In the genomic region with DNA sequence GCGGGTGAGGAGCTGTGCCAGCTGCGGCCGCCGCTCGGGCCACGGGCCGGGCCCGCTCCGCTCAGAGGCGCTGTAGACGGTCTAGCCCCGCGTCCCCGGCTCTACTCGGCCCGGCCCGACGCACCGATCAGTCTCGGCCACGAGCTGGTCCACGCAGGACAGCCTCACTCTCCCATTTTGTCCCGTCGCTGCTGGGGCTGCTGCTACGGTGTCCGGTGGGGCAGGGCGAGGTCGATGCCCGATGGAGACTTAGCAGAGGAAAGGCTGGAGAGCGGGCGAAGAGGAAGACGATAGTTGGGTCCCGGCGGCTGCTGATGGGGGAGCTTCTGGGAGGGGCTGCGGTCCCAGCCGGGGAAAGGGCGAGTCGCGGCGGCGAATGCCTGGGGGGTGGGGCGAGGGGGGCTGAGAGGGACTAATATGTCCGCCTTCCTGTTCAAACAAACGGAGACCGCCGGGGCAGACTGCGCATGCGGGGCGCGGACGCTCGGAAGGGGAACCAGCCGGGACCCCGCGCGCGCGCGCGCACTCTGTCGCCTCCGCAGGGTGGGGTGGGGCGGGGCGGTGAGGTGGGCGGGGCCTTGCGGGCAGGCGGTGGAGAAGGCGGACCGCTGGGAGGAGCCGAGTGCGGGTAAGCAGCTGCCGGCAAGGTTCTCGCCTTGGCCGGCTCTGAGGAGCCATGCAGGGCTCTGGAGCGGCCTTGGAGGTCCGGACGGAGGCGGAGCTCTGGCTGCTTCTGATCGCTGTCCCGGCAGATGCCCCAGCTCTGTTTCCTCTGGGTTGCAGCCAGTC, we compare ENCODE assay signal across 8 cellular contexts. TPM values are rescaled to one million over a fixed set of nuclear protein-coding genes. Genes with fewer than 3 reads are reported as not detected.
DNase-seq lines count a peak whose midpoint lies in the region; ATAC-seq and TF ChIP-seq lines count a peak whose summit lies in the region.

A gene (minus strand): TSS at position 463 of the 789 bp plus-strand sequence. CDS start 903 bp downstream, outside the sequence.

- no peaks in the 10 kb centered on the region for H3K9me3 ChIP-seq in suprapubic skin

- peak within 1 kb of the TSS; percentile 96 for H3K27ac ChIP-seq in suprapubic skin

- H3K36me3 ChIP-seq in suprapubic skin = no peaks in the 10 kb centered on the region

- peak within 1 kb of the TSS; percentile 93 for H3K4me3 ChIP-seq in suprapubic skin

- ATAC-seq in HG02642 (IDR thresholded peaks at IDR 0.05; ENCODE audit: poor library complexity, unreplicated experiment) = peak; percentile 94
- ATAC-seq in activated naive CD4-positive, alpha-beta T cell treated with anti-CD3 and anti-CD28 coated beads, Interleukin-2, amount 50 U/mL, for 72 hours = peak; percentile 89

- TF ChIP-seq POLR2A in GM10847 (IDR thresholded peaks at IDR 0.05; ENCODE audit: extremely low read depth, insufficient read length) = peak; percentile 65
- no peak for TF ChIP-seq POLR2A in suprapubic skin (IDR thresholded peaks at IDR 0.05)

- no peak for TF ChIP-seq EP300 in suprapubic skin (IDR thresholded peaks at IDR 0.05)

- 0% methylated on average over 12 of the region's 80 CpGs for WGBS in suprapubic skin

- H3K27ac Mint-ChIP-seq in activated naive CD4-positive, alpha-beta T cell treated with anti-CD3 and anti-CD28 coated beads, Interleukin-2, amount 50 U/mL, for 72 hours = peak within 1 kb of the TSS; percentile 92 to 97

- H3K9me3 Mint-ChIP-seq in activated naive CD4-positive, alpha-beta T cell treated with anti-CD3 and anti-CD28 coated beads, Interleukin-2, amount 50 U/mL, for 72 hours = no peaks in the 10 kb centered on the region

- H3K36me3 Mint-ChIP-seq in activated naive CD4-positive, alpha-beta T cell treated with anti-CD3 and anti-CD28 coated beads, Interleukin-2, amount 50 U/mL, for 72 hours = peaks cover 16 to 18% of the 10 kb centered on the region in 2 donors

- peaks cover 40% of the 10 kb centered on the region for H3K4me1 ChIP-seq in suprapubic skin

- TF ChIP-seq CTCF in suprapubic skin (IDR thresholded peaks at IDR 0.05) = no peak

- no peaks in the 10 kb centered on the region for H3K27me3 ChIP-seq in suprapubic skin

- DNase-seq in NCI-H1105 (lab: John Stamatoyannopoulos, UW) (peak; percentile 95), SKM-1 (lab: John Stamatoyannopoulos, UW; ENCODE audit: unreplicated experiment) (peak; percentile 98), glomerular endothelial cell (ENCODE audit: extremely low read depth, low read depth, low spot score) (peak; percentile 39), occipital lobe (lab: John Stamatoyannopoulos, UW) (peak; percentile 95), suprapubic skin (ENCODE audit: low spot score in 2 of 2) (peak; percentile 98 to 99)
- DNase-seq in activated naive CD4-positive, alpha-beta T cell treated with anti-CD3 and anti-CD28 coated beads, Interleukin-2, amount 50 U/mL, for 72 hours (ENCODE audit: low spot score in 2 of 2) = peak; percentile 96 to 98

RNA-seq across cellular contexts. Expression of the gene that starts here (rescaled TPM):
- 10 to 100 TPM; 59.4 to 63.4 TPM for total RNA-seq in activated naive CD4-positive, alpha-beta T cell treated with anti-CD3 and anti-CD28 coated beads, Interleukin-2, amount 50 U/mL, for 72 hours
- 25.3 and 41.9 TPM in 2 replicates for total RNA-seq in glomerular endothelial cell
- 47.9 TPM for total RNA-seq in occipital lobe
- 10 to 100 TPM; 11.6 to 51.9 (median 26.2) TPM for total RNA-seq in suprapubic skin

Comparison
In these comparisons a context has a peak if more than half of its experiments do, and no peak if none do; other contexts are left out.
1. Peak in every context shown above with its lines: DNase-seq, ATAC-seq, H3K4me3 ChIP-seq and H3K27ac ChIP-seq.
2. DNase-seq: peak in every context shown above with its lines; median percentile 98 in suprapubic skin; 98 in SKM-1; 97 in activated naive CD4-positive, alpha-beta T cell treated with anti-CD3 and anti-CD28 coated beads, Interleukin-2, amount 50 U/mL, for 72 hours; 95 in NCI-H1105; 95 in occipital lobe; 39 in glomerular endothelial cell.